Comparison of ENCODE assay signal across 12 cellular contexts in genomic region chr1:119000371-119001180, GRCh38. TPM values are rescaled to one million over a fixed set of nuclear protein-coding genes. Genes with fewer than 3 reads are reported as not detected.
DNase-seq lines count a peak whose midpoint lies in the region; ATAC-seq and TF ChIP-seq lines count a peak whose summit lies in the region.
"Had no signal": no experiment of that assay in that cellular context is flagged by ENCODE, and none has a peak within 500 bp of the region (broad histone marks: within the 10 kb centered on the region; RNA-seq: fewer than 3 reads in every experiment).

No MANE protein-coding gene starts in this region.

- H3K4me1 Mint-ChIP-seq in stimulated activated naive CD8-positive, alpha-beta T cell treated with anti-CD3 and anti-CD28 coated beads, Interleukin-15, amount 100 ng/mL, for 72 hours: peaks cover 32% of the 10 kb centered on the region
- peaks cover 38% of the 10 kb centered on the region for H3K4me1 Mint-ChIP-seq in nephron

- no peaks in the 10 kb centered on the region for H3K9me3 ChIP-seq in esophagus muscularis mucosa
- H3K9me3 ChIP-seq in Peyer's patch: no peaks in the 10 kb centered on the region
- H3K9me3 ChIP-seq: ovary had no signal

- TF ChIP-seq POLR2A in esophagus muscularis mucosa (IDR thresholded peaks at IDR 0.05; ENCODE audit: low read depth): no peak
- no peak for TF ChIP-seq POLR2A in Peyer's patch (IDR thresholded peaks at IDR 0.05)

- TF ChIP-seq EP300 in esophagus muscularis mucosa (IDR thresholded peaks at IDR 0.05): no peak

- TF ChIP-seq CTCF in esophagus muscularis mucosa (IDR thresholded peaks at IDR 0.05) (no peak), nephron (IDR thresholded peaks at IDR 0.05; ENCODE audit: unreplicated experiment in 3 of 3) (no peak), Peyer's patch (IDR thresholded peaks at IDR 0.05) (no peak)

- intact Hi-C loops in esophagus muscularis mucosa (cut with DNase I): loop anchor here (5.0 kb wide), 1 partner anchor 858 kb away; no protein-coding TSS in a partner anchor

- peak overlapping the region; percentile 37 to 57 for H3K4me3 Mint-ChIP-seq in stimulated activated naive CD8-positive, alpha-beta T cell treated with anti-CD3 and anti-CD28 coated beads, Interleukin-15, amount 100 ng/mL, for 72 hours
- peak overlapping the region; percentile 65 to 77 (median 73) for H3K4me3 Mint-ChIP-seq in nephron

- WGBS in esophagus muscularis mucosa: 6% methylated on average over 20 of the region's 44 CpGs

- no peak for DNase-seq in stimulated activated naive CD8-positive, alpha-beta T cell treated with anti-CD3 and anti-CD28 coated beads, Interleukin-15, amount 100 ng/mL, for 72 hours
- no peak for DNase-seq in stimulated activated naive CD8-positive, alpha-beta T cell treated with anti-CD3 and anti-CD28 coated beads, Interleukin-15, Interleukin-2, amounts not matched to agents 100 U/mL and 50 U/mL, for 24 hours
- DNase-seq in esophagus muscularis mucosa (ENCODE audit: extremely low spot score) (no peak), NCI-H1694 (lab: John Stamatoyannopoulos, UW) (no peak), AML-193 (lab: John Stamatoyannopoulos, UW) (no peak), Peyer's patch (no peak)
- DNase-seq: NCI-H510A, ovary, T-helper 2 cell had no signal

- H3K36me3 Mint-ChIP-seq in nephron (ENCODE audit: low read depth): no peaks in the 10 kb centered on the region

- no peaks in the 10 kb centered on the region for H3K36me3 ChIP-seq in esophagus muscularis mucosa
- no peaks in the 10 kb centered on the region for H3K36me3 ChIP-seq in Peyer's patch
- H3K36me3 ChIP-seq: ovary had no signal

- H3K27ac ChIP-seq in esophagus muscularis mucosa (replicated peaks in 1 of 4) (no peak overlapping the region), Peyer's patch (no peak overlapping the region)
- H3K27ac ChIP-seq: ovary had no signal

- peaks cover 1 to 5% of the 10 kb centered on the region in 2 donors for H3K9me3 Mint-ChIP-seq in stimulated activated naive CD8-positive, alpha-beta T cell treated with anti-CD3 and anti-CD28 coated beads, Interleukin-15, amount 100 ng/mL, for 72 hours
- H3K9me3 Mint-ChIP-seq in nephron: peaks cover under 1% of the 10 kb centered on the region

- no peak for ATAC-seq in stimulated activated naive CD8-positive, alpha-beta T cell treated with anti-CD3 and anti-CD28 coated beads, Interleukin-15, amount 100 ng/mL, for 72 hours
- ATAC-seq in stimulated activated naive CD8-positive, alpha-beta T cell treated with anti-CD3 and anti-CD28 coated beads, Interleukin-15, Interleukin-2, amounts not matched to agents 100 U/mL and 50 U/mL, for 24 hours: no peak
- no peak for ATAC-seq in HG02763 (IDR thresholded peaks at IDR 0.05; ENCODE audit: unreplicated experiment)
- ATAC-seq: HepG2 had no signal

- H3K27me3 Mint-ChIP-seq in stimulated activated naive CD8-positive, alpha-beta T cell treated with anti-CD3 and anti-CD28 coated beads, Interleukin-15, amount 100 ng/mL, for 72 hours: peaks cover 96% of the 10 kb centered on the region
- H3K27me3 Mint-ChIP-seq in nephron (ENCODE audit: low read depth): peaks cover 97% of the 10 kb centered on the region

- H3K27ac Mint-ChIP-seq in stimulated activated naive CD8-positive, alpha-beta T cell treated with anti-CD3 and anti-CD28 coated beads, Interleukin-15, amount 100 ng/mL, for 72 hours: no peak overlapping the region
- no peak overlapping the region for H3K27ac Mint-ChIP-seq in nephron

- H3K4me3 ChIP-seq in esophagus muscularis mucosa (peak overlapping the region; percentile 28 to 47 (median 30)), Peyer's patch (peak overlapping the region in 2 of 4 donors; percentile 6 to 19)
- H3K4me3 ChIP-seq: ovary had no signal

- peaks cover 0 to 100% (median 68%) of the 10 kb centered on the region in 4 donors for H3K27me3 ChIP-seq in esophagus muscularis mucosa
- peaks cover 0 to 57% of the 10 kb centered on the region in 2 donors for H3K27me3 ChIP-seq in Peyer's patch
- H3K27me3 ChIP-seq: ovary had no signal

- peaks cover 15 to 30% (median 24%) of the 10 kb centered on the region in 4 donors for H3K4me1 ChIP-seq in esophagus muscularis mucosa
- peaks cover 0 to 24% (median 2%) of the 10 kb centered on the region in 4 donors for H3K4me1 ChIP-seq in Peyer's patch

RNA-seq across cellular contexts. Expression of gene TBX15, which starts 12.4 kb away (rescaled TPM):
- total RNA-seq in esophagus muscularis mucosa (1 to 10 TPM in 1 of 4 donors, under 1 TPM in 3; 0.42 to 1.2 (median 0.79) TPM), Peyer's patch (1 to 10 TPM in 1 of 4 donors, under 1 TPM in 1, not detected in 2; 0.40 to 3.3 TPM)
